Comparison of ENCODE assay signal across 15 cellular contexts in genomic region chr1:219741011-219741859, GRCh38.
DNase-seq lines count a peak whose midpoint lies in the region; ATAC-seq and TF ChIP-seq lines count a peak whose summit lies in the region.
"Had no signal": no experiment of that assay in that cellular context is flagged by ENCODE, and none has a peak within 500 bp of the region (broad histone marks: within the 10 kb centered on the region; RNA-seq: fewer than 3 reads in every experiment).

No MANE protein-coding gene starts in this region.

- no peaks in the 10 kb centered on the region for H4K20me1 ChIP-seq in mammary epithelial cell (ENCODE audit: insufficient read depth, low read length)

- no peaks in the 10 kb centered on the region for H3K79me1 ChIP-seq in neuronal stem cell (ENCODE audit: low read depth, low read length)

- no peak overlapping the region for H2BK5ac ChIP-seq in neuronal stem cell (ENCODE audit: low read length)

- in situ Hi-C loops in mammary epithelial cell (cut with MboI; ENCODE audit: low sequenced_read_pairs in 2 of 2): no loop called here

- H3K18ac ChIP-seq in neuronal stem cell (ENCODE audit: low read length): no peak overlapping the region

- no peak overlapping the region for H2BK120ac ChIP-seq in neuronal stem cell (ENCODE audit: low read depth, low read length)

- no peak overlapping the region for H3K4ac ChIP-seq in neuronal stem cell (ENCODE audit: low read length)

- intact Hi-C loops in Right ventricle myocardium inferior (cut with DNase I) (loop anchor here (2.0 to 10.0 kb wide), 4 partner anchors 50 to 326 kb away; no protein-coding TSS in a partner anchor), cardiac septum (cut with DNase I) (no loop called here), left cardiac atrium (cut with DNase I) (no loop called here), mammary epithelial cell (cut with micrococcal nuclease) (no loop called here)

- H3K14ac ChIP-seq in neuronal stem cell (ENCODE audit: low read length): no peak overlapping the region

- H3K27me3 ChIP-seq in neuronal stem cell (ENCODE audit: control insufficient read depth in 3 of 3, insufficient read depth in 3 of 3, low read depth in 1 of 3, low read length in 3 of 3): no peaks in the 10 kb centered on the region
- no peaks in the 10 kb centered on the region for H3K27me3 ChIP-seq in mammary epithelial cell (ENCODE audit: insufficient read depth, low read length)

- H3K4me3 ChIP-seq in neuronal stem cell (ENCODE audit: low read length in 2 of 2) (no peak overlapping the region), mammary epithelial cell (replicated peaks in 1 of 3; ENCODE audit: insufficient read depth in 1 of 3, low read depth in 2 of 3, low read length in 3 of 3) (no peak overlapping the region)
- H3K4me3 ChIP-seq: A549, GM23248, HAP-1 had no signal

- WGBS in neuronal stem cell (ENCODE audit: extremely low coverage in 2 of 2, insufficient read length in 2 of 2, insufficient replicate concordance in 1 of 2), 2 donors: no CpG with 5 or more reads among the region's 4 CpGs
- 61% methylated on average over 4 of the region's 4 CpGs for WGBS in mammary epithelial cell (ENCODE audit: low coverage, missing lambda C conversion rate)

- no TSS peak for BruUV-seq in mammary epithelial cell (replicated peaks; lab: Mats Ljungman, UMichigan)

- peaks cover 1 to 14% of the 10 kb centered on the region in 2 donors for H3K4me1 ChIP-seq in neuronal stem cell (ENCODE audit: control insufficient read depth in 2 of 2, insufficient read depth in 1 of 2, low read depth in 1 of 2, low read length in 2 of 2)
- no peaks in the 10 kb centered on the region for H3K4me1 ChIP-seq in mammary epithelial cell (ENCODE audit: insufficient read depth, low read length)
- H3K4me1 ChIP-seq: A549, Caco-2, HAP-1 had no signal

- H3K9me3 ChIP-seq in neuronal stem cell (replicated peaks in 1 of 2; ENCODE audit: control insufficient read depth in 2 of 2, insufficient read depth in 1 of 2, low read depth in 1 of 2, low read length in 2 of 2) (peaks cover 0 to 7% of the 10 kb centered on the region in 2 donors), mammary epithelial cell (replicated peaks; ENCODE audit: insufficient read depth, low read length) (no peaks in the 10 kb centered on the region)
- H3K9me3 ChIP-seq: A549, Caco-2, HAP-1 had no signal

- DNase-seq in Right ventricle myocardium inferior (ENCODE audit: missing footprints) (no peak), cardiac septum (ENCODE audit: low spot score) (no peak), left cardiac atrium (no peak), neuronal stem cell (ENCODE audit: low spot score) (no peak), SK-N-DZ (ENCODE audit: low spot score) (no peak), mammary epithelial cell (no peak)
- DNase-seq: AML-193; Caco-2; CD4-positive, alpha-beta T cell; GM23248 had no signal

- no peak overlapping the region for H4K8ac ChIP-seq in neuronal stem cell (ENCODE audit: low read depth, low read length)

- H3K23ac ChIP-seq in neuronal stem cell (ENCODE audit: low read depth, low read length, poor library complexity): no peak overlapping the region

- H2BK15ac ChIP-seq in neuronal stem cell (ENCODE audit: low read length): no peak overlapping the region

- CTCF ChIA-PET in mammary epithelial cell (lab: Charles Lee; ENCODE audit: low non-redundant PET): no interaction called here

- H2AFZ ChIP-seq in neuronal stem cell (ENCODE audit: low read length) (peak overlapping the region; percentile 6), mammary epithelial cell (ENCODE audit: low read depth, low read length) (no peak overlapping the region)
- H2AFZ ChIP-seq: GM23248 had no signal

- H2BK12ac ChIP-seq in neuronal stem cell (ENCODE audit: low read length): no peak overlapping the region

- no peak overlapping the region for H4K91ac ChIP-seq in neuronal stem cell (ENCODE audit: low read depth, low read length, poor library complexity)

- dilution Hi-C loops in mammary epithelial cell (cut with HindIII; ENCODE audit: low sequenced_read_pairs): no loop called here

- H3K36me3 ChIP-seq in neuronal stem cell (replicated peaks in 1 of 2; ENCODE audit: control insufficient read depth in 2 of 2, insufficient read depth in 2 of 2, low read length in 2 of 2) (no peaks in the 10 kb centered on the region), mammary epithelial cell (ENCODE audit: insufficient read depth, low read length) (no peaks in the 10 kb centered on the region)
- H3K36me3 ChIP-seq: HAP-1 had no signal

- peak; percentile 89 for ATAC-seq in Right ventricle myocardium inferior
- peak; percentile 33 to 50 for ATAC-seq in left cardiac atrium
- ATAC-seq in GM21576 (IDR thresholded peaks at IDR 0.05; ENCODE audit: unreplicated experiment): no peak
- ATAC-seq: A549 had no signal

- H3K79me2 ChIP-seq in mammary epithelial cell (ENCODE audit: insufficient read depth, low read length): no peaks in the 10 kb centered on the region

- H3K4me2 ChIP-seq in neuronal stem cell (ENCODE audit: insufficient read depth, low read length, poor library complexity, severe bottlenecking) (no peak overlapping the region), mammary epithelial cell (ENCODE audit: insufficient read depth, low read depth, low read length) (no peak overlapping the region)
- H3K4me2 ChIP-seq: A549 had no signal

- H2AK5ac ChIP-seq in neuronal stem cell (ENCODE audit: low read depth, low read length): no peak overlapping the region

- no peak overlapping the region for H3K9ac ChIP-seq in neuronal stem cell (ENCODE audit: low read depth, low read length, poor library complexity)
- no peak overlapping the region for H3K9ac ChIP-seq in mammary epithelial cell (ENCODE audit: insufficient read depth, low read length)
- H3K9ac ChIP-seq: GM23248 had no signal

- H3K27ac ChIP-seq in neuronal stem cell (replicated peaks; ENCODE audit: low read length) (no peak overlapping the region), mammary epithelial cell (ENCODE audit: insufficient read depth, low read depth, low read length) (no peak overlapping the region)
- H3K27ac ChIP-seq: 22Rv1, A549, C4-2B, GM23248 had no signal

- no peak for TF ChIP-seq CTCF in mammary epithelial cell (conservative IDR thresholded peaks at IDR 0.05 in 1 of 2, IDR thresholded peaks at IDR 0.05 in 1 of 2; ENCODE audit: extremely low read depth in 1 of 2, insufficient read depth in 1 of 2, low read depth in 1 of 2, low read length in 2 of 2)
